In genomic region chr13:48400090-48400694, GRCh38 we compare ENCODE assay signal across 11 cellular contexts. TPM values are rescaled to one million over a fixed set of nuclear protein-coding genes. Genes with fewer than 3 reads are reported as not detected.
DNase-seq lines count a peak whose midpoint lies in the region; ATAC-seq, FAIRE-seq and TF ChIP-seq lines count a peak whose summit lies in the region.
"Had no signal": no experiment of that assay in that cellular context is flagged by ENCODE, and none has a peak within 500 bp of the region (broad histone marks: within the 10 kb centered on the region; RNA-seq: fewer than 3 reads in every experiment).

No MANE protein-coding gene starts in this region.

- FAIRE-seq in bronchial epithelial cell (lab: Jason Lieb, UNC), result no peak

- H3K4me3 ChIP-seq in right atrium auricular region, result no peak overlapping the region
- no peak overlapping the region for H3K4me3 ChIP-seq in bronchial epithelial cell (ENCODE audit: low read depth, low read length)
- H3K4me3 ChIP-seq in muscle layer of duodenum (ENCODE audit: low read depth in 1 of 2, low read length in 2 of 2), result no peak overlapping the region
- no peak overlapping the region for H3K4me3 ChIP-seq in urinary bladder (ENCODE audit: low read depth, low read length)
- H3K4me3 ChIP-seq: neural progenitor cell had no signal

- intact Hi-C loops in left ventricle myocardium superior (cut with micrococcal nuclease), result loop anchor here (10.0 kb wide), 1 partner anchor 175 kb away; no protein-coding TSS in a partner anchor

- H3K4me1 ChIP-seq in right atrium auricular region, result peaks cover 0 to 45% of the 10 kb centered on the region in 2 donors
- peaks cover 13% of the 10 kb centered on the region in 2 donors for H3K4me1 ChIP-seq in muscle layer of duodenum (ENCODE audit: control insufficient read depth in 1 of 2, insufficient read depth in 2 of 2, low read length in 2 of 2)
- peaks cover 3% of the 10 kb centered on the region for H3K4me1 ChIP-seq in urinary bladder (ENCODE audit: insufficient read depth)
- H3K4me1 ChIP-seq: neural progenitor cell had no signal

- DNase-seq in right atrium auricular region (ENCODE audit: low spot score), result no peak
- DNase-seq in left ventricle myocardium superior, result no peak
- peak; percentile 64 for DNase-seq in bronchial epithelial cell (ENCODE audit: low read depth)
- no peak for DNase-seq in A172 (ENCODE audit: low spot score)
- DNase-seq in omental fat pad (ENCODE audit: low spot score), result no peak

- ATAC-seq in left ventricle myocardium superior (no peak), GM19395 (IDR thresholded peaks at IDR 0.05; ENCODE audit: unreplicated experiment) (no peak), omental fat pad (ENCODE audit: low FRiP score) (no peak)
- ATAC-seq: WTC11 had no signal

- H3K27ac ChIP-seq in right atrium auricular region (peak overlapping the region; percentile 37 to 49), muscle layer of duodenum (ENCODE audit: low read length) (peak overlapping the region; percentile 68), urinary bladder (ENCODE audit: low read depth) (peak overlapping the region; percentile 50)
- H3K27ac ChIP-seq: C4-2B, neural progenitor cell had no signal

- H3K36me3 ChIP-seq in right atrium auricular region (no peaks in the 10 kb centered on the region), bronchial epithelial cell (ENCODE audit: control insufficient read depth, insufficient read depth, low read length) (no peaks in the 10 kb centered on the region), muscle layer of duodenum (ENCODE audit: control insufficient read depth in 1 of 2, insufficient read depth in 2 of 2, low read length in 2 of 2) (no peaks in the 10 kb centered on the region), urinary bladder (ENCODE audit: insufficient read depth) (no peaks in the 10 kb centered on the region)
- H3K36me3 ChIP-seq: neural progenitor cell had no signal

- H3K27me3 ChIP-seq in right atrium auricular region (no peaks in the 10 kb centered on the region), bronchial epithelial cell (ENCODE audit: control insufficient read depth, insufficient read depth, low read length) (no peaks in the 10 kb centered on the region), muscle layer of duodenum (ENCODE audit: low read depth, low read length) (no peaks in the 10 kb centered on the region)
- H3K27me3 ChIP-seq: neural progenitor cell had no signal

- WGBS in urinary bladder, result 46% methylated on average over 2 of the region's 2 CpGs

- H3K9me3 ChIP-seq in right atrium auricular region (no peaks in the 10 kb centered on the region), muscle layer of duodenum (ENCODE audit: control insufficient read depth in 1 of 2, low read length in 2 of 2) (no peaks in the 10 kb centered on the region)

- no peak for TF ChIP-seq CTCF in right atrium auricular region (IDR thresholded peaks at IDR 0.05)
- no peak for TF ChIP-seq CTCF in bronchial epithelial cell (IDR thresholded peaks at IDR 0.05; ENCODE audit: insufficient read depth, low read length, severe bottlenecking)
- TF ChIP-seq CTCF in omental fat pad (IDR thresholded peaks at IDR 0.05), result no peak

RNA-seq across cellular contexts. Expression of gene LPAR6, which starts 12.7 kb away (rescaled TPM):
- total RNA-seq in right atrium auricular region (1 to 10 TPM; 6.1 to 9.3 TPM), left ventricle myocardium superior (13.2 TPM), bronchial epithelial cell (5.8 and 24.5 TPM in 2 replicates), urinary bladder (92.7 TPM), omental fat pad (10 to 100 TPM; 19.0 to 87.6 (median 33.4) TPM)
- 20.8 TPM for polyA plus RNA-seq in urinary bladder
- 6.0 and 6.5 TPM in 2 replicates for total RNA-seq in A172 (2014; rRNA removed; shearing (Covaris generic))
